In genomic region chr1:36351222-36351977, GRCh38 we compare ENCODE assay signal across 9 cellular contexts. TPM values are rescaled to one million over a fixed set of nuclear protein-coding genes. Genes with fewer than 3 reads are reported as not detected.
DNase-seq lines count a peak whose midpoint lies in the region; FAIRE-seq and TF ChIP-seq lines count a peak whose summit lies in the region.
"Had no signal": no experiment of that assay in that cellular context is flagged by ENCODE, and none has a peak within 500 bp of the region (broad histone marks: within the 10 kb centered on the region; RNA-seq: fewer than 3 reads in every experiment).

No MANE protein-coding gene starts in this region.

- TF ChIP-seq CTCF in keratinocyte (optimal IDR thresholded peaks at IDR 0.05 in 1 of 3, IDR thresholded peaks at IDR 0.05 in 1 of 3, conservative IDR thresholded peaks at IDR 0.05 in 1 of 3; ENCODE audit: extremely low read depth in 1 of 3, insufficient read depth in 2 of 3, low read length in 3 of 3) (peak in 1 of 3 experiments; percentile 8), tibial nerve (IDR thresholded peaks at IDR 0.05) (no peak)

- H3K4me1 ChIP-seq in adipocyte (ENCODE audit: control insufficient read depth, insufficient read depth, low read length) = peaks cover 44% of the 10 kb centered on the region
- H3K4me1 ChIP-seq in keratinocyte (ENCODE audit: control insufficient read depth, extremely low read depth, insufficient read depth, low read length) = peaks cover 49% of the 10 kb centered on the region
- H3K4me1 ChIP-seq in tibial nerve = peaks cover 0 to 46% (median 36%) of the 10 kb centered on the region in 4 donors

- peak overlapping the region; percentile 92 for H3K27ac Mint-ChIP-seq in activated CD4-positive, alpha-beta T cell treated with anti-CD3 and anti-CD28 coated beads, Interleukin-2, amount 10 ng/mL, durations not matched to agents 7 days and 5 days

- POLR2A ChIA-PET in activated CD4-positive, alpha-beta T cell treated with anti-CD3 and anti-CD28 coated beads, Interleukin-2, amount 10 ng/mL, durations not matched to agents 7 days and 5 days (lab: Charles Lee) = no interaction called here

- H3K4me2 ChIP-seq in keratinocyte (ENCODE audit: control insufficient read depth, extremely low read depth, insufficient read depth, low read depth, low read length) = peak overlapping the region; percentile 87

- H3K4me3 ChIP-seq in adipocyte (ENCODE audit: low read length) (peak overlapping the region; percentile 48), keratinocyte (ENCODE audit: control insufficient read depth in 2 of 3, extremely low read depth in 1 of 3, insufficient read depth in 2 of 3, low read depth in 1 of 3, low read length in 3 of 3) (peak overlapping the region in 2 of 3 experiments; percentile 51 to 52), tibial nerve (no peak overlapping the region)

- no peaks in the 10 kb centered on the region for H3K27me3 ChIP-seq in adipocyte (replicated peaks; ENCODE audit: control insufficient read depth, insufficient read depth, low read length)
- H3K27me3 ChIP-seq in keratinocyte (ENCODE audit: control insufficient read depth, extremely low read depth, insufficient read depth, low read length) = no peaks in the 10 kb centered on the region
- H3K27me3 ChIP-seq in tibial nerve = no peaks in the 10 kb centered on the region

- peak overlapping the region; percentile 75 for H3K9ac ChIP-seq in adipocyte (ENCODE audit: low read length)
- peak overlapping the region; percentile 78 for H3K9ac ChIP-seq in keratinocyte (ENCODE audit: control insufficient read depth, extremely low read depth, insufficient read depth, low read length)

- 42 to 46% methylated on average over 9 to 14 of the region's 14 CpGs for WGBS in tibial nerve, 2 donors

- H3K9me1 ChIP-seq in keratinocyte (ENCODE audit: control insufficient read depth, extremely low read depth, insufficient read depth, low read length) = peaks cover 6% of the 10 kb centered on the region

- H3K36me3 ChIP-seq in adipocyte (ENCODE audit: control insufficient read depth, insufficient read depth, low read length, severe bottlenecking) = peaks cover 53% of the 10 kb centered on the region
- H3K36me3 ChIP-seq in keratinocyte (ENCODE audit: control insufficient read depth in 2 of 2, extremely low read depth in 1 of 2, insufficient read depth in 2 of 2, low read length in 2 of 2) = peaks cover 44 to 64% of the 10 kb centered on the region in 2 experiments
- H3K36me3 ChIP-seq in tibial nerve = peaks cover 2 to 58% (median 11%) of the 10 kb centered on the region in 3 donors

- dilution Hi-C loops in keratinocyte (cut with MboI; ENCODE audit: extremely low pct_ligation_motif_present, low sequenced_read_pairs) = no loop called here

- no peaks in the 10 kb centered on the region for H3K9me3 ChIP-seq in adipocyte (ENCODE audit: control insufficient read depth, low read length)
- H3K9me3 ChIP-seq in keratinocyte (ENCODE audit: control insufficient read depth, low read depth, low read length) = no peaks in the 10 kb centered on the region
- no peaks in the 10 kb centered on the region for H3K9me3 ChIP-seq in tibial nerve

- H3K4me3 Mint-ChIP-seq in activated CD4-positive, alpha-beta T cell treated with anti-CD3 and anti-CD28 coated beads, Interleukin-2, amount 10 ng/mL, durations not matched to agents 7 days and 5 days = no peak overlapping the region
- H3K4me3 Mint-ChIP-seq: activated B cell treated with CpG ODN at 0.5 μM for 24 hours had no signal

- H3K27me3 Mint-ChIP-seq in activated CD4-positive, alpha-beta T cell treated with anti-CD3 and anti-CD28 coated beads, Interleukin-2, amount 10 ng/mL, durations not matched to agents 7 days and 5 days = no peaks in the 10 kb centered on the region
- H3K27me3 Mint-ChIP-seq: activated B cell treated with CpG ODN at 0.5 μM for 24 hours had no signal

- H3K9me3 Mint-ChIP-seq in activated CD4-positive, alpha-beta T cell treated with anti-CD3 and anti-CD28 coated beads, Interleukin-2, amount 10 ng/mL, durations not matched to agents 7 days and 5 days = no peaks in the 10 kb centered on the region
- H3K9me3 Mint-ChIP-seq: activated B cell treated with CpG ODN at 0.5 μM for 24 hours had no signal

- no peak for TF ChIP-seq EP300 in tibial nerve (IDR thresholded peaks at IDR 0.05)

- H2AFZ ChIP-seq in keratinocyte (ENCODE audit: control insufficient read depth, low read length) = no peak overlapping the region

- peak; percentile 95 for FAIRE-seq in keratinocyte (lab: Jason Lieb, UNC)

- TF ChIP-seq POLR2A in tibial nerve (IDR thresholded peaks at IDR 0.05) = no peak

- no peaks in the 10 kb centered on the region for H4K20me1 ChIP-seq in keratinocyte (ENCODE audit: control insufficient read depth, extremely low read depth, insufficient read depth, low read length)

- CTCF ChIA-PET in activated CD4-positive, alpha-beta T cell treated with anti-CD3 and anti-CD28 coated beads, Interleukin-2, amount 10 ng/mL, durations not matched to agents 7 days and 5 days (lab: Charles Lee) = interaction anchor here (0.6 to 7.4 kb wide), 12 partner anchors 9 to 83 kb away, joined by 3 to 42 read pairs (median 3); partner anchors contain the start of gene EVA1B

- DNase-seq in activated CD4-positive, alpha-beta T cell treated with anti-CD3 and anti-CD28 coated beads, Interleukin-2, amount 10 ng/mL, durations not matched to agents 7 days and 5 days = no peak
- no peak for DNase-seq in activated CD4-positive, alpha-beta T cell treated with anti-CD3 and anti-CD28 coated beads, Interleukin-2, amount 50 U/mL, for 4 hours
- DNase-seq in adipocyte (ENCODE audit: low read depth) (peak; percentile 85), keratinocyte (ENCODE audit: low read depth, low spot score) (no peak), tibial nerve (ENCODE audit: low spot score in 2 of 2) (no peak), NCI-H526 (lab: John Stamatoyannopoulos, UW) (no peak), NCI-H1436 treated with DMSO at 0.1 percent for 48 hours (lab: John Stamatoyannopoulos, UW) (no peak), cortex of kidney (lab: John Stamatoyannopoulos, UW) (no peak)

- H3K36me3 Mint-ChIP-seq in activated CD4-positive, alpha-beta T cell treated with anti-CD3 and anti-CD28 coated beads, Interleukin-2, amount 10 ng/mL, durations not matched to agents 7 days and 5 days (ENCODE audit: low read depth) = peaks cover 38% of the 10 kb centered on the region

- H3K79me2 ChIP-seq in keratinocyte (ENCODE audit: control insufficient read depth, insufficient read depth, low read length) = no peaks in the 10 kb centered on the region

- H3K27ac ChIP-seq in keratinocyte (ENCODE audit: control insufficient read depth, insufficient read depth, low read length) (peak overlapping the region; percentile 96), tibial nerve (peak overlapping the region; percentile 46 to 90 (median 74))

- peaks cover 37% of the 10 kb centered on the region for H3K4me1 Mint-ChIP-seq in activated CD4-positive, alpha-beta T cell treated with anti-CD3 and anti-CD28 coated beads, Interleukin-2, amount 10 ng/mL, durations not matched to agents 7 days and 5 days

RNA-seq across cellular contexts. Expression of gene EVA1B, which starts 28.0 kb away (rescaled TPM):
- total RNA-seq in activated CD4-positive, alpha-beta T cell treated with anti-CD3 and anti-CD28 coated beads, Interleukin-2, amount 10 ng/mL, durations not matched to agents 7 days and 5 days = 1 to 10 TPM; 7.3 to 9.3 TPM
- 2.4 to 4.3 TPM (median 2.7 TPM) in 3 replicates for polyA plus RNA-seq in keratinocyte
- polyA plus RNA-seq in keratinocyte (2011; ENCODE audit: low read depth) = 0.40 TPM
- polyA plus RNA-seq in keratinocyte (2011; cell fraction: cytosol; rRNA removed) = 1.3 and 5.8 TPM in 2 replicates
- 0.52 and 1.8 TPM in 2 replicates for polyA plus RNA-seq in keratinocyte (2011; cell fraction: nucleus; rRNA removed)
- 7.1 and 10.5 TPM in 2 replicates for polyA plus RNA-seq in keratinocyte (2012; ENCODE audit: low replicate concordance)
- 0.16 to 1.2 TPM (median 0.26 TPM) in 3 replicates for polyA minus RNA-seq in keratinocyte
- 6.1 TPM for polyA minus RNA-seq in keratinocyte (2011; cell fraction: cytosol; rRNA and poly(A)+ RNA removed)
- polyA minus RNA-seq in keratinocyte (2011; cell fraction: nucleus; rRNA and poly(A)+ RNA removed) = 0.70 and 0.84 TPM in 2 replicates
- 100 to 1,000 TPM in 1 of 4 donors, 10 to 100 TPM in 3; 61.4 to 128 (median 86.3) TPM for total RNA-seq in tibial nerve

RNA-seq across cellular contexts. Expression of gene STK40, which starts 34.3 kb away (rescaled TPM):
- 10 to 100 TPM; 53.7 to 59.1 TPM for total RNA-seq in activated CD4-positive, alpha-beta T cell treated with anti-CD3 and anti-CD28 coated beads, Interleukin-2, amount 10 ng/mL, durations not matched to agents 7 days and 5 days
- 8.5 to 10.4 TPM (median 10.3 TPM) in 3 replicates for polyA plus RNA-seq in keratinocyte
- 14.7 TPM for polyA plus RNA-seq in keratinocyte (2011; ENCODE audit: low read depth)
- 6.1 and 7.0 TPM in 2 replicates for polyA plus RNA-seq in keratinocyte (2011; cell fraction: cytosol; rRNA removed)
- 19.3 and 23.3 TPM in 2 replicates for polyA plus RNA-seq in keratinocyte (2011; cell fraction: nucleus; rRNA removed)
- polyA plus RNA-seq in keratinocyte (2012; ENCODE audit: low replicate concordance) = 9.8 and 17.6 TPM in 2 replicates
- 14.0 to 28.2 TPM (median 16.3 TPM) in 3 replicates for polyA minus RNA-seq in keratinocyte
- 6.3 TPM for polyA minus RNA-seq in keratinocyte (2011; cell fraction: cytosol; rRNA and poly(A)+ RNA removed)
- polyA minus RNA-seq in keratinocyte (2011; cell fraction: nucleus; rRNA and poly(A)+ RNA removed) = 7.2 and 8.5 TPM in 2 replicates
- 10 to 100 TPM; 25.7 to 39.3 (median 30.0) TPM for total RNA-seq in tibial nerve

RNA-seq across cellular contexts. Expression of gene SH3D21, which starts 45.2 kb away (rescaled TPM):
- total RNA-seq in activated CD4-positive, alpha-beta T cell treated with anti-CD3 and anti-CD28 coated beads, Interleukin-2, amount 10 ng/mL, durations not matched to agents 7 days and 5 days = 1 to 10 TPM; 6.5 to 6.9 TPM
- polyA plus RNA-seq in keratinocyte = 4.8 to 17.4 TPM (median 7.1 TPM) in 3 replicates
- polyA plus RNA-seq in keratinocyte (2011; ENCODE audit: low read depth) = 24.5 TPM
- polyA plus RNA-seq in keratinocyte (2011; cell fraction: cytosol; rRNA removed) = 2.9 and 3.6 TPM in 2 replicates
- 69.0 and 93.2 TPM in 2 replicates for polyA plus RNA-seq in keratinocyte (2011; cell fraction: nucleus; rRNA removed)
- 6.6 and 24.3 TPM in 2 replicates for polyA plus RNA-seq in keratinocyte (2012; ENCODE audit: low replicate concordance)
- 3.2 to 7.3 TPM (median 5.8 TPM) in 3 replicates for polyA minus RNA-seq in keratinocyte
- polyA minus RNA-seq in keratinocyte (2011; cell fraction: cytosol; rRNA and poly(A)+ RNA removed) = 3.1 TPM
- 11.2 and 14.5 TPM in 2 replicates for polyA minus RNA-seq in keratinocyte (2011; cell fraction: nucleus; rRNA and poly(A)+ RNA removed)
- total RNA-seq in tibial nerve = 1 to 10 TPM; 1.5 to 4.1 (median 2.4) TPM

RNA-seq across cellular contexts. Expression of gene LSM10, which starts 46.3 kb away (rescaled TPM):
- total RNA-seq in activated CD4-positive, alpha-beta T cell treated with anti-CD3 and anti-CD28 coated beads, Interleukin-2, amount 10 ng/mL, durations not matched to agents 7 days and 5 days = 10 to 100 TPM; 39.3 to 39.4 TPM
- 41.3 to 67.8 TPM (median 45.3 TPM) in 3 replicates for polyA plus RNA-seq in keratinocyte
- 12.7 TPM for polyA plus RNA-seq in keratinocyte (2011; ENCODE audit: low read depth)
- 43.5 and 55.1 TPM in 2 replicates for polyA plus RNA-seq in keratinocyte (2011; cell fraction: cytosol; rRNA removed)
- polyA plus RNA-seq in keratinocyte (2011; cell fraction: nucleus; rRNA removed) = 15.1 and 19.6 TPM in 2 replicates
- polyA plus RNA-seq in keratinocyte (2012; ENCODE audit: low replicate concordance) = 28.2 and 48.4 TPM in 2 replicates
- 29.0 to 51.7 TPM (median 34.5 TPM) in 3 replicates for polyA minus RNA-seq in keratinocyte
- polyA minus RNA-seq in keratinocyte (2011; cell fraction: cytosol; rRNA and poly(A)+ RNA removed) = 41.6 TPM
- polyA minus RNA-seq in keratinocyte (2011; cell fraction: nucleus; rRNA and poly(A)+ RNA removed) = 6.8 and 8.8 TPM in 2 replicates
- total RNA-seq in tibial nerve = 10 to 100 TPM; 10.2 to 75.6 (median 34.7) TPM

Comparison
In these comparisons a context has a peak if more than half of its experiments do, and no peak if none do; other contexts are left out.
1. H3K4me3 ChIP-seq: peak in adipocyte (single experiment) and keratinocyte (2 of 3); none in tibial nerve (0 of 4).
2. RNA of gene EVA1B, which starts 28.0 kb away (total RNA-seq): 61.4 to 128 TPM in tibial nerve; 7.3 to 9.3 TPM in activated CD4-positive, alpha-beta T cell treated with anti-CD3 and anti-CD28 coated beads, Interleukin-2, amount 10 ng/mL, durations not matched to agents 7 days and 5 days; every median in the first group is over 4 times any median in the second.